ENCODE assay signal across 8 cellular contexts in genomic region chr1:89855413-89856123, GRCh38. TPM values are rescaled to one million over a fixed set of nuclear protein-coding genes. Genes with fewer than 3 reads are reported as not detected.
DNase-seq lines count a peak whose midpoint lies in the region; ATAC-seq and TF ChIP-seq lines count a peak whose summit lies in the region.

No MANE protein-coding gene starts in this region.

- no peak overlapping the region for H3K27ac ChIP-seq in ovary

- TF ChIP-seq POLR2A in ovary (IDR thresholded peaks at IDR 0.05): no peak

- DNase-seq in GM10266 (ENCODE audit: extremely low spot score): peak; percentile 53
- DNase-seq in M059J (ENCODE audit: low read depth): peak; percentile 74
- DNase-seq in fibroblast of villous mesenchyme (ENCODE audit: low read depth): peak; percentile 68
- no peak for DNase-seq in ovary
- DNase-seq in NCI-H2107 (lab: John Stamatoyannopoulos, UW): no peak
- no peak for DNase-seq in Ammon's horn (ENCODE audit: low spot score)
- no peak for DNase-seq in NCI-H2171 (lab: John Stamatoyannopoulos, UW)

- peak; percentile 88 for ATAC-seq in GM21717 (IDR thresholded peaks at IDR 0.05; ENCODE audit: unreplicated experiment)

- no peaks in the 10 kb centered on the region for H3K27me3 ChIP-seq in ovary

- H3K36me3 ChIP-seq in ovary: no peaks in the 10 kb centered on the region

- TF ChIP-seq CTCF in GM10266 (IDR thresholded peaks at IDR 0.05; ENCODE audit: control insufficient read depth, insufficient read depth, low read depth, missing control alignments): no peak
- no peak for TF ChIP-seq CTCF in fibroblast of villous mesenchyme (IDR thresholded peaks at IDR 0.05; ENCODE audit: insufficient read depth, low read depth, low read length)
- TF ChIP-seq CTCF in ovary (IDR thresholded peaks at IDR 0.05): no peak

- H3K4me1 ChIP-seq in ovary (ENCODE audit: insufficient read depth): no peaks in the 10 kb centered on the region

- no peaks in the 10 kb centered on the region for H3K9me3 ChIP-seq in ovary

- WGBS in ovary, 3 donors: 62 to 69% (median 64%) methylated on average over 2 of the region's 2 CpGs

- no peak for TF ChIP-seq EP300 in ovary (IDR thresholded peaks at IDR 0.05)

- intact Hi-C loops in ovary (cut with DNase I): no loop called here

- H3K4me3 ChIP-seq in fibroblast of villous mesenchyme (ENCODE audit: low read depth, low read length) (no peak overlapping the region), ovary (no peak overlapping the region)

RNA-seq across cellular contexts. Expression of gene LRRC8D, which starts 34.7 kb away (rescaled TPM):
- 66.7 and 96.9 TPM in 2 replicates for total RNA-seq in M059J (2014; rRNA removed; shearing (Covaris generic))
- total RNA-seq in fibroblast of villous mesenchyme (26.7 and 58.7 TPM in 2 replicates), ovary (10 to 100 TPM in 1 of 7 donors, 1 to 10 TPM in 6; 5.0 to 14.1 (median 8.8) TPM)
- 10 to 100 TPM in 1 of 2 donors, 1 to 10 TPM in 1; 6.1 to 13.2 TPM for polyA plus RNA-seq in ovary

Comparison
In these comparisons a context has a peak if more than half of its experiments do, and no peak if none do; other contexts are left out.
1. DNase-seq: peak in GM10266 (single experiment), M059J (single experiment) and fibroblast of villous mesenchyme (single experiment); none in ovary (0 of 5), NCI-H2107 (single experiment), Ammon's horn (single experiment) and NCI-H2171 (single experiment).